ENCODE assay signal across 8 cellular contexts in the genomic region with DNA sequence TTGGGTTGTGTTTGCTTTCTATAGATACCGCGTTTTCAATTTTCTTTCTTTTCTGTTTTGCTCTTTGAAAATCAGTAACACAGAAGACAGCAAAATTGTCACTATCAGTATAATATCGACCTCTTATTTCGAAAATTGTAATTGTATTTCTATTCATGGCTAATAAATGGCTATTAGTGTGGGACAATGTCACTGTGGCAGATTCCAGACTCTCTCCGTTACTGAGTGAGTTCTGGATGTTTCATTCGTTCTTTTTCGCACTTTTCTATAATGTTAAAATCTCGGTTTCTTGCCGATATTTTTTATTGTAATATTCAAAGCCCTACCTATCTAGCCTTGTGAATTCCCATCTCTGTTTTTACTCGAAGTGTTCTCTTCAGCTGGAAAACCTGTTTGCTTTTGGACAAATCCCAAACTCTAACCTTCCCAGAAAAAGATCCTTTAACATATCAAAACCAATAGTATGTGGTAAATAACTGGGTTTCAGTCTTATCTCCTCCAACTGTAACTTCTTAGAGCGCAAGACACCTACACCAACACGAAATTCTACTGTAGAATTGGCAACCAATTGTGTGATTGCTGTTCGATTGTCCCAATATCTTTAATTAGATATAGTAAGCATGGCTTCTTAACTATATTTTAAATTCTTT.
DNase-seq lines count a peak whose midpoint lies in the region; ATAC-seq, FAIRE-seq and TF ChIP-seq lines count a peak whose summit lies in the region.

No MANE protein-coding gene starts in this region.

- no peaks in the 10 kb centered on the region for H3K36me3 ChIP-seq in tibial artery

- peaks cover 52% of the 10 kb centered on the region for H3K4me1 Mint-ChIP-seq in activated naive CD8-positive, alpha-beta T cell treated with anti-CD3 and anti-CD28 coated beads, Interleukin-2, amount 50 U/mL, for 24 hours

- peak; percentile 3 for ATAC-seq in HG03097 (IDR thresholded peaks at IDR 0.05; ENCODE audit: low FRiP score, unreplicated experiment)
- ATAC-seq in activated naive CD8-positive, alpha-beta T cell treated with anti-CD3 and anti-CD28 coated beads, Interleukin-2, amount 50 U/mL, for 24 hours, result no peak

- intact Hi-C loops in tibial artery (cut with DNase I; ENCODE audit: low total_unique reads), result no loop called here

- peak overlapping the region; percentile 99 for H3K27ac Mint-ChIP-seq in activated naive CD8-positive, alpha-beta T cell treated with anti-CD3 and anti-CD28 coated beads, Interleukin-2, amount 50 U/mL, for 24 hours

- H3K36me3 Mint-ChIP-seq in activated naive CD8-positive, alpha-beta T cell treated with anti-CD3 and anti-CD28 coated beads, Interleukin-2, amount 50 U/mL, for 24 hours (ENCODE audit: low read depth), result peaks cover 8% of the 10 kb centered on the region

- H3K9me3 ChIP-seq in tibial artery, result no peaks in the 10 kb centered on the region

- TF ChIP-seq CTCF in tibial artery (IDR thresholded peaks at IDR 0.05), result no peak

- H3K27me3 Mint-ChIP-seq in activated naive CD8-positive, alpha-beta T cell treated with anti-CD3 and anti-CD28 coated beads, Interleukin-2, amount 50 U/mL, for 24 hours, result peaks cover 9% of the 10 kb centered on the region

- no peak for DNase-seq in activated naive CD8-positive, alpha-beta T cell treated with anti-CD3 and anti-CD28 coated beads, Interleukin-2, amount 50 U/mL, for 24 hours
- DNase-seq in tibial artery, result no peak
- no peak for DNase-seq in NCI-H446 (lab: John Stamatoyannopoulos, UW)
- no peak for DNase-seq in CD1c-positive myeloid dendritic cell (ENCODE audit: extremely low spot score)
- DNase-seq in activated CD4-positive, alpha-beta T cell treated with anti-CD3 and anti-CD28 coated beads for 48 hours, result no peak

- H3K27me3 ChIP-seq in layer of hippocampus (ENCODE audit: control insufficient read depth, insufficient read depth, low read length) (no peaks in the 10 kb centered on the region), tibial artery (no peaks in the 10 kb centered on the region)

- FAIRE-seq in G401.6 (lab: Jason Lieb, UNC), result peak; percentile 39

- H3K9me3 Mint-ChIP-seq in activated naive CD8-positive, alpha-beta T cell treated with anti-CD3 and anti-CD28 coated beads, Interleukin-2, amount 50 U/mL, for 24 hours, result no peaks in the 10 kb centered on the region

- peak overlapping the region; percentile 63 to 82 for H3K4me3 ChIP-seq in tibial artery

- H3K4me1 ChIP-seq in tibial artery, result peaks cover 0 to 23% (median 9%) of the 10 kb centered on the region in 4 donors

- peak overlapping the region; percentile 93 for H3K4me3 Mint-ChIP-seq in activated naive CD8-positive, alpha-beta T cell treated with anti-CD3 and anti-CD28 coated beads, Interleukin-2, amount 50 U/mL, for 24 hours

- H3K27ac ChIP-seq in layer of hippocampus (ENCODE audit: low read depth, low read length), result peak overlapping the region; percentile 67
- H3K27ac ChIP-seq in tibial artery, result peak overlapping the region; percentile 37 to 83
